In the genomic region with DNA sequence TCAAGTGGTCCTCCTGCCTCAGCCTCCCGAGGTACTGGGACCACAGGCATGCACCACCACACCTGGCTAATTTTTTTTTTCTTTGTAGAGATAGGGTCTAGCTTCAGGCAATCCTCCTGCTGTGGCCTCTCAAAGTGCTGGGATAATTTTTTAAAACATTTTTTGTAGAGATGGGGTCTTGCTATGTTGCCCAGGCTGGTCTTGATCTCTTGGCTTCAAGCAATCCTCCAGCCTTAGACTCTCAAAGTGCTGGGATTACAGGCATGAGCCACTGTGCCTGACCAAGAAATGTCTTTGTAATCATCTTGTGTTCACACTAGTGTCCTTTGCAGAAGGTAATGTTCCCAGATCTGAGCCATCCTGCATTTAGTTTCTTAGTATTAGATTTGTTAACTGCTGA, we compare ENCODE assay signal across 11 cellular contexts.
"Had no signal": no experiment of that assay in that cellular context is flagged by ENCODE, and none has a peak within 500 bp of the region (broad histone marks: within the 10 kb centered on the region; RNA-seq: fewer than 3 reads in every experiment).

No MANE protein-coding gene starts in this region.

- H3K27ac ChIP-seq: esophagus squamous epithelium, sigmoid colon had no signal

- H3K9me3 ChIP-seq: sigmoid colon, SK-N-SH had no signal

- H3K4me1 ChIP-seq: esophagus squamous epithelium, sigmoid colon had no signal

- H3K36me3 ChIP-seq: esophagus squamous epithelium had no signal

- ATAC-seq: activated T-helper 17 cell treated with anti-CD3 and anti-CD28 coated beads, Interleukin-2, amount 50 U/mL, for 72 hours; left cardiac atrium had no signal

- H3K4me3 Mint-ChIP-seq: activated T-helper 17 cell treated with anti-CD3 and anti-CD28 coated beads, Interleukin-2, amount 50 U/mL, for 72 hours; nephron; stimulated activated naive CD8-positive, alpha-beta T cell treated with anti-CD3 and anti-CD28 coated beads, Interleukin-15, Interleukin-2, amounts not matched to agents 100 ng/mL and 50 ng/mL, for 24 hours had no signal

- H3K27me3 Mint-ChIP-seq: activated T-helper 17 cell treated with anti-CD3 and anti-CD28 coated beads, Interleukin-2, amount 50 U/mL, for 72 hours; stimulated activated naive CD8-positive, alpha-beta T cell treated with anti-CD3 and anti-CD28 coated beads, Interleukin-15, Interleukin-2, amounts not matched to agents 100 ng/mL and 50 ng/mL, for 24 hours had no signal

- H3K4me3 ChIP-seq: esophagus squamous epithelium, lung, sigmoid colon had no signal

- H3K9me3 Mint-ChIP-seq: nephron had no signal

- DNase-seq: activated CD4-positive, CD25-positive, alpha-beta regulatory T cell; esophagus squamous epithelium; foreskin fibroblast; left cardiac atrium; midbrain; sigmoid colon had no signal
